ENCODE assay signal across 11 cellular contexts in genomic region chr10:124416733-124417132, GRCh38. TPM values are rescaled to one million over a fixed set of nuclear protein-coding genes. Genes with fewer than 3 reads are reported as not detected.
DNase-seq lines count a peak whose midpoint lies in the region; ATAC-seq and TF ChIP-seq lines count a peak whose summit lies in the region.
"Had no signal": no experiment of that assay in that cellular context is flagged by ENCODE, and none has a peak within 500 bp of the region (broad histone marks: within the 10 kb centered on the region; RNA-seq: fewer than 3 reads in every experiment).

No MANE protein-coding gene starts in this region.

- ATAC-seq in IMR-90 (ENCODE audit: low read depth): no peak
- ATAC-seq in effector memory CD8-positive, alpha-beta T cell (replicated peaks): no peak
- no peak for ATAC-seq in naive B cell (ENCODE audit: low read depth in 2 of 2)
- ATAC-seq in Right ventricle myocardium superior (ENCODE audit: poor library complexity): no peak

- no peak for TF ChIP-seq RAD21 in IMR-90 (IDR thresholded peaks at IDR 0.05; ENCODE audit: low read length)

- H3K4me1 ChIP-seq in IMR-90 (ENCODE audit: control insufficient read depth, insufficient read depth, low read length): peaks cover 2% of the 10 kb centered on the region; the same call in 1 of the 2 replicates

- H3K9me3 Mint-ChIP-seq in effector memory CD8-positive, alpha-beta T cell: no peaks in the 10 kb centered on the region
- no peaks in the 10 kb centered on the region for H3K9me3 Mint-ChIP-seq in naive B cell

- peak overlapping the region in 1 of 2 donors; percentile 65 for H3K27ac Mint-ChIP-seq in effector memory CD8-positive, alpha-beta T cell
- no peak overlapping the region for H3K27ac Mint-ChIP-seq in naive B cell

- peaks cover 16 to 37% of the 10 kb centered on the region in 2 experiments for H3K79me1 ChIP-seq in IMR-90 (ENCODE audit: low read depth in 1 of 2, low read length in 2 of 2)

- no peak overlapping the region for H4K8ac ChIP-seq in IMR-90 (ENCODE audit: low read depth in 2 of 2, low read length in 2 of 2)

- H4K91ac ChIP-seq in IMR-90 (ENCODE audit: insufficient read depth, low read depth, low read length): no peak overlapping the region

- no peak overlapping the region for H2BK5ac ChIP-seq in IMR-90 (ENCODE audit: low read depth, low read length, poor library complexity, severe bottlenecking)

- H4K5ac ChIP-seq in IMR-90 (ENCODE audit: low read depth, low read length): no peak overlapping the region

- no peak overlapping the region for H3K4me2 ChIP-seq in IMR-90 (ENCODE audit: low read depth, low read length)

- H3K4me1 Mint-ChIP-seq in effector memory CD8-positive, alpha-beta T cell (ENCODE audit: low read depth in 2 of 2): peaks cover 3 to 33% of the 10 kb centered on the region in 2 donors
- peaks cover 4 to 22% (median 15%) of the 10 kb centered on the region in 3 donors for H3K4me1 Mint-ChIP-seq in naive B cell

- peaks cover 3% of the 10 kb centered on the region; the same call in 1 of the 2 replicates for H3K27me3 ChIP-seq in IMR-90 (ENCODE audit: control insufficient read depth, insufficient read depth, low read length)

- H2AK9ac ChIP-seq in IMR-90 (replicated peaks; ENCODE audit: low read depth, low read length, poor library complexity): no peak overlapping the region

- H3K9ac ChIP-seq in IMR-90 (ENCODE audit: low read depth, low read length): no peak overlapping the region

- no peak overlapping the region for H3K23ac ChIP-seq in IMR-90 (ENCODE audit: low read depth, low read length)

- DNase-seq in AG09319 (ENCODE audit: extremely low read depth, low read depth): peak; percentile 27
- peak; percentile 20 for DNase-seq in IMR-90
- no peak for DNase-seq in effector memory CD8-positive, alpha-beta T cell
- DNase-seq in naive B cell: no peak
- no peak for DNase-seq in HT-29 (ENCODE audit: low spot score)
- DNase-seq in NCI-H2081 (lab: John Stamatoyannopoulos, UW): no peak
- no peak for DNase-seq in MV-4-11 (lab: John Stamatoyannopoulos, UW)
- no peak for DNase-seq in Right ventricle myocardium superior
- DNase-seq: NK-92 treated with Interleukin-12 subunit alpha and Interleukin-12 subunit beta, amount 100 ng/mL, for 24 hours had no signal

- TF ChIP-seq CTCF in AG09319 (IDR thresholded peaks at IDR 0.05; ENCODE audit: low read depth, low read length): no peak
- no peak for TF ChIP-seq CTCF in IMR-90 (conservative IDR thresholded peaks at IDR 0.05; ENCODE audit: low read depth, low read length)

- H3K36me3 ChIP-seq in IMR-90 (ENCODE audit: control insufficient read depth, insufficient read depth, low read length): 0 out of 2 replicates have a peak, but pooled peaks cover 2% of the 10 kb centered on the region

- BruUV-seq in IMR-90 (replicated peaks; lab: Mats Ljungman, UMichigan): no TSS peak

- no peak overlapping the region for H3K27ac ChIP-seq in IMR-90 (ENCODE audit: insufficient read depth, low read length)

- POLR2A ChIA-PET in IMR-90 (lab: Charles Lee; ENCODE audit: unreplicated experiment): no interaction called here

- H3K36me3 Mint-ChIP-seq in effector memory CD8-positive, alpha-beta T cell (ENCODE audit: insufficient read depth): peaks cover 10% of the 10 kb centered on the region
- H3K36me3 Mint-ChIP-seq in naive B cell: no peaks in the 10 kb centered on the region

- H3K18ac ChIP-seq in IMR-90 (ENCODE audit: low read depth, low read length): no peak overlapping the region

- no peak overlapping the region for H3K4ac ChIP-seq in IMR-90 (ENCODE audit: low read depth, low read length)

- WGBS in IMR-90 (ENCODE audit: extremely low coverage in 2 of 2, insufficient read length in 1 of 2), 2 experiments: no CpG with 5 or more reads among the region's 6 CpGs

- no peak overlapping the region for H2BK120ac ChIP-seq in IMR-90 (ENCODE audit: low read depth, low read length)

- no peak overlapping the region for H2AFZ ChIP-seq in IMR-90 (replicated peaks; ENCODE audit: low read length, poor library complexity)

- no peak overlapping the region for H3K56ac ChIP-seq in IMR-90 (ENCODE audit: extremely low read depth, insufficient read depth, low read length)

- no peak overlapping the region for H2BK15ac ChIP-seq in IMR-90 (ENCODE audit: low read depth, low read length)

- in situ Hi-C loops in IMR-90 (cut with MboI; ENCODE audit: low sequenced_read_pairs): no loop called here

- intact Hi-C loops in IMR-90 (cut with micrococcal nuclease): loop anchor here (10.0 kb wide), 1 partner anchor 1262 kb away; the partner anchor contains the start of gene BUB3
- intact Hi-C loops in Right ventricle myocardium superior (cut with DNase I): no loop called here

- peaks cover 29% of the 10 kb centered on the region; the same call in 1 of the 2 replicates for H4K20me1 ChIP-seq in IMR-90 (ENCODE audit: insufficient read depth, low read length)

- H2AK5ac ChIP-seq in IMR-90 (ENCODE audit: low read depth, low read length): no peak overlapping the region

- CTCF ChIA-PET in IMR-90 (lab: Yijun Ruan, JAX): no interaction called here

- no peak for TF ChIP-seq POLR2A in IMR-90 (IDR thresholded peaks at IDR 0.05; ENCODE audit: low read depth, low read length)

- H3K9me3 ChIP-seq in IMR-90 (ENCODE audit: control insufficient read depth, insufficient read depth, low read length): no peaks in the 10 kb centered on the region

- dilution Hi-C loops in IMR-90 (cut with HindIII; ENCODE audit: low sequenced_read_pairs, unreplicated experiment): no loop called here

- peaks cover 0 to 2% of the 10 kb centered on the region in 2 donors for H3K27me3 Mint-ChIP-seq in effector memory CD8-positive, alpha-beta T cell
- peaks cover 2 to 12% (median 4%) of the 10 kb centered on the region in 3 donors for H3K27me3 Mint-ChIP-seq in naive B cell

- H3K4me3 Mint-ChIP-seq in effector memory CD8-positive, alpha-beta T cell: peak overlapping the region; percentile 33 to 79
- peak overlapping the region in 7 of 8 donors; percentile 1 to 82 (median 60) for H3K4me3 Mint-ChIP-seq in naive B cell

- peaks cover 7% of the 10 kb centered on the region; the same call in 1 of the 2 replicates for H3K9me1 ChIP-seq in IMR-90 (ENCODE audit: insufficient read depth, low read length)

- no peak overlapping the region for H3K4me3 ChIP-seq in IMR-90 (ENCODE audit: insufficient read depth, low read depth, low read length)

- H3K14ac ChIP-seq in IMR-90 (replicated peaks; ENCODE audit: low read depth, low read length): no peak overlapping the region

- H2BK20ac ChIP-seq in IMR-90 (ENCODE audit: low read depth, low read length): no peak overlapping the region

TF ChIP-seq in IMR-90, 13 proteins besides CTCF, POLR2A, EP300 and RAD21:
- no peak for TF ChIP-seq CHD1 (IDR thresholded peaks at IDR 0.05; ENCODE audit: low read depth, low read length)
- TF ChIP-seq MXI1 (IDR thresholded peaks at IDR 0.05; ENCODE audit: borderline replicate concordance, low read depth, low read length): no peak
- TF ChIP-seq, protein P1, sequence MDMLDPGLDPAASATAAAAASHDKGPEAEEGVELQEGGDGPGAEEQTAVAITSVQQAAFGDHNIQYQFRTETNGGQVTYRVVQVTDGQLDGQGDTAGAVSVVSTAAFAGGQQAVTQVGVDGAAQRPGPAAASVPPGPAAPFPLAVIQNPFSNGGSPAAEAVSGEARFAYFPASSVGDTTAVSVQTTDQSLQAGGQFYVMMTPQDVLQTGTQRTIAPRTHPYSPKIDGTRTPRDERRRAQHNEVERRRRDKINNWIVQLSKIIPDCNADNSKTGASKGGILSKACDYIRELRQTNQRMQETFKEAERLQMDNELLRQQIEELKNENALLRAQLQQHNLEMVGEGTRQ (IDR thresholded peaks at IDR 0.05; ENCODE audit: low read depth, low read length): no peak
- no peak for TF ChIP-seq NFE2L2 (IDR thresholded peaks at IDR 0.05; ENCODE audit: low read depth, low read length)
- no peak for TF ChIP-seq CEBPB (IDR thresholded peaks at IDR 0.05; ENCODE audit: low read depth, low read length)
- no peak for TF ChIP-seq MAFK (IDR thresholded peaks at IDR 0.05; ENCODE audit: low read depth, low read length)

RNA-seq across cellular contexts. Expression of gene OAT, which starts 2.0 kb away (rescaled TPM):
- 152 and 190 TPM in 2 replicates for total RNA-seq in IMR-90 (2012; rRNA removed)
- polyA plus RNA-seq in IMR-90 (2012; rRNA removed): 85.1 and 110 TPM in 2 replicates
- polyA plus RNA-seq in IMR-90 (2012; cell fraction: cytosol; rRNA removed): 26.7 and 38.0 TPM in 2 replicates
- 9.3 and 67.6 TPM in 2 replicates for polyA plus RNA-seq in IMR-90 (2012; cell fraction: nucleus; rRNA removed; ENCODE audit: low replicate concordance)
- polyA plus RNA-seq in naive B cell (ENCODE audit: low read depth in 6 of 6): 10 to 100 TPM; 44.1 to 93.7 (median 54.1) TPM
- total RNA-seq in HT-29 (2014; rRNA removed; shearing (Covaris generic)): 26.5 and 28.9 TPM in 2 replicates
- 19.8 TPM for total RNA-seq in Right ventricle myocardium superior

RNA-seq across cellular contexts. Expression of gene NKX1-2, which starts 33.1 kb away (rescaled TPM):
- total RNA-seq in IMR-90 (2012; rRNA removed): not detected in 2 replicates
- not detected in 2 replicates for polyA plus RNA-seq in IMR-90 (2012; rRNA removed)
- polyA plus RNA-seq in IMR-90 (2012; cell fraction: cytosol; rRNA removed): not detected in 2 replicates
- not detected in 2 replicates for polyA plus RNA-seq in IMR-90 (2012; cell fraction: nucleus; rRNA removed; ENCODE audit: low replicate concordance)
- not detected for polyA plus RNA-seq in naive B cell (ENCODE audit: low read depth in 6 of 6)
- total RNA-seq in HT-29 (2014; rRNA removed; shearing (Covaris generic)): not detected in 2 replicates
- total RNA-seq in Right ventricle myocardium superior: not detected
- total RNA-seq: aorta, subcutaneous adipose tissue had no signal
- polyA plus RNA-seq: aorta had no signal

RNA-seq across cellular contexts. Expression of gene LHPP, which starts 44.9 kb away (rescaled TPM):
- total RNA-seq in IMR-90 (2012; rRNA removed) (2.2 and 2.7 TPM in 2 replicates), Right ventricle myocardium superior (7.4 TPM)
- polyA plus RNA-seq in IMR-90 (2012; rRNA removed) (8.3 and 8.5 TPM in 2 replicates), naive B cell (ENCODE audit: low read depth in 6 of 6) (10 to 100 TPM; 30.5 to 89.2 (median 55.6) TPM)
- 15.0 and 22.8 TPM in 2 replicates for polyA plus RNA-seq in IMR-90 (2012; cell fraction: cytosol; rRNA removed)
- polyA plus RNA-seq in IMR-90 (2012; cell fraction: nucleus; rRNA removed; ENCODE audit: low replicate concordance): 9.6 and 18.7 TPM in 2 replicates
- total RNA-seq in HT-29 (2014; rRNA removed; shearing (Covaris generic)): 4.4 and 15.4 TPM in 2 replicates

Comparison
In these comparisons a context has a peak if more than half of its experiments do, and no peak if none do; other contexts are left out.
1. DNase-seq: peak in AG09319 (single experiment) and IMR-90 (single experiment); none in effector memory CD8-positive, alpha-beta T cell (0 of 3), naive B cell (single experiment), HT-29 (single experiment), NCI-H2081 (0 of 2), MV-4-11 (single experiment) and Right ventricle myocardium superior (single experiment).